In genomic region chr1:160724445-160725242, GRCh38 we compare ENCODE assay signal across 15 cellular contexts. TPM values are rescaled to one million over a fixed set of nuclear protein-coding genes. Genes with fewer than 3 reads are reported as not detected.
DNase-seq lines count a peak whose midpoint lies in the region; ATAC-seq lines count a peak whose summit lies in the region.
"Had no signal": no experiment of that assay in that cellular context is flagged by ENCODE, and none has a peak within 500 bp of the region (broad histone marks: within the 10 kb centered on the region; RNA-seq: fewer than 3 reads in every experiment).

No MANE protein-coding gene starts in this region.

- H3K9me3 Mint-ChIP-seq in activated CD8-positive, alpha-beta memory T cell treated with anti-CD3 and anti-CD28 coated beads, Interleukin-2, amount 10 ng/mL, durations not matched to agents 7 days and 5 days (ENCODE audit: low read depth) = no peaks in the 10 kb centered on the region
- no peaks in the 10 kb centered on the region for H3K9me3 Mint-ChIP-seq in T-helper 1 cell treated with Interleukin-12 subunit alpha and Interleukin-12 subunit beta and Interleukin-4 antibody, amounts not matched to agents 30 μg/mL and 1 μg/mL, for 36 hours
- H3K9me3 Mint-ChIP-seq: stimulated activated naive B cell treated with anti-CD40 and anti-IgM and Interleukin-4, amounts not matched to agents 10 μg/mL and 1 μg/mL and 100 μg/mL, for 72 hours had no signal

- H3K27me3 Mint-ChIP-seq in activated CD8-positive, alpha-beta memory T cell treated with anti-CD3 and anti-CD28 coated beads, Interleukin-2, amount 10 ng/mL, durations not matched to agents 7 days and 5 days = no peaks in the 10 kb centered on the region
- H3K27me3 Mint-ChIP-seq in T-helper 1 cell treated with Interleukin-12 subunit alpha and Interleukin-12 subunit beta and Interleukin-4 antibody, amounts not matched to agents 30 μg/mL and 1 μg/mL, for 36 hours (ENCODE audit: low read depth) = no peaks in the 10 kb centered on the region
- H3K27me3 Mint-ChIP-seq: stimulated activated naive B cell treated with anti-CD40 and anti-IgM and Interleukin-4, amounts not matched to agents 10 μg/mL and 1 μg/mL and 100 μg/mL, for 72 hours had no signal

- DNase-seq in activated CD8-positive, alpha-beta memory T cell treated with anti-CD3 and anti-CD28 coated beads, Interleukin-2, amount 10 ng/mL, durations not matched to agents 7 days and 5 days = peak; percentile 73
- no peak for DNase-seq in activated CD8-positive, alpha-beta memory T cell treated with anti-CD3 and anti-CD28 coated beads for 24 hours
- DNase-seq in H4 (ENCODE audit: low spot score) (peak; percentile 11), retina (peak; percentile 19), sciatic nerve (ENCODE audit: low spot score) (no peak)
- DNase-seq in stimulated activated CD4-positive, alpha-beta T cell treated with anti-CD3 and anti-CD28 coated beads, Interleukin-4, amount 100 ng/mL, for 4 hours = no peak
- DNase-seq: amniotic stem cell; Calu3; colonic mucosa; islet precursor cell; NCI-H2107; occipital lobe; stimulated activated naive B cell treated with anti-CD40 and anti-IgM and Interleukin-4, amounts not matched to agents 10 μg/mL and 1 μg/mL and 100 μg/mL, for 72 hours had no signal

- peaks cover 1% of the 10 kb centered on the region for H3K36me3 Mint-ChIP-seq in activated CD8-positive, alpha-beta memory T cell treated with anti-CD3 and anti-CD28 coated beads, Interleukin-2, amount 10 ng/mL, durations not matched to agents 7 days and 5 days
- H3K36me3 Mint-ChIP-seq in T-helper 1 cell treated with Interleukin-12 subunit alpha and Interleukin-12 subunit beta and Interleukin-4 antibody, amounts not matched to agents 30 μg/mL and 1 μg/mL, for 36 hours (ENCODE audit: low read depth) = no peaks in the 10 kb centered on the region
- H3K36me3 Mint-ChIP-seq: stimulated activated naive B cell treated with anti-CD40 and anti-IgM and Interleukin-4, amounts not matched to agents 10 μg/mL and 1 μg/mL and 100 μg/mL, for 72 hours had no signal

- H3K4me3 Mint-ChIP-seq in activated CD8-positive, alpha-beta memory T cell treated with anti-CD3 and anti-CD28 coated beads, Interleukin-2, amount 10 ng/mL, durations not matched to agents 7 days and 5 days = no peak overlapping the region
- no peak overlapping the region for H3K4me3 Mint-ChIP-seq in T-helper 1 cell treated with Interleukin-12 subunit alpha and Interleukin-12 subunit beta and Interleukin-4 antibody, amounts not matched to agents 30 μg/mL and 1 μg/mL, for 36 hours
- H3K4me3 Mint-ChIP-seq: stimulated activated naive B cell treated with anti-CD40 and anti-IgM and Interleukin-4, amounts not matched to agents 10 μg/mL and 1 μg/mL and 100 μg/mL, for 72 hours had no signal

- peak overlapping the region; percentile 45 for H3K27ac Mint-ChIP-seq in activated CD8-positive, alpha-beta memory T cell treated with anti-CD3 and anti-CD28 coated beads, Interleukin-2, amount 10 ng/mL, durations not matched to agents 7 days and 5 days
- peak overlapping the region; percentile 42 for H3K27ac Mint-ChIP-seq in T-helper 1 cell treated with Interleukin-12 subunit alpha and Interleukin-12 subunit beta and Interleukin-4 antibody, amounts not matched to agents 30 μg/mL and 1 μg/mL, for 36 hours

- intact Hi-C loops in sciatic nerve (cut with DNase I) = no loop called here

- CTCF ChIA-PET in activated CD8-positive, alpha-beta memory T cell treated with anti-CD3 and anti-CD28 coated beads, Interleukin-2, amount 10 ng/mL, durations not matched to agents 7 days and 5 days (lab: Charles Lee) = interaction anchor here (0.8 to 12.5 kb wide), 24 partner anchors 11 to 408 kb away, joined by 3 to 292 read pairs (median 8); partner anchors contain the start of genes CD48, DEDD, ITLN1 and ITLN2

- H3K4me1 Mint-ChIP-seq in activated CD8-positive, alpha-beta memory T cell treated with anti-CD3 and anti-CD28 coated beads, Interleukin-2, amount 10 ng/mL, durations not matched to agents 7 days and 5 days = peaks cover 26% of the 10 kb centered on the region
- peaks cover 31% of the 10 kb centered on the region for H3K4me1 Mint-ChIP-seq in T-helper 1 cell treated with Interleukin-12 subunit alpha and Interleukin-12 subunit beta and Interleukin-4 antibody, amounts not matched to agents 30 μg/mL and 1 μg/mL, for 36 hours (ENCODE audit: low read depth)

- peak; percentile 68 for ATAC-seq in activated CD8-positive, alpha-beta memory T cell treated with anti-CD3 and anti-CD28 coated beads, Interleukin-2, amount 10 ng/mL, durations not matched to agents 7 days and 5 days
- ATAC-seq in HG03039 (IDR thresholded peaks at IDR 0.05; ENCODE audit: unreplicated experiment) (no peak), sciatic nerve (no peak)

RNA-seq across cellular contexts. Expression of gene CD48, which starts 13.0 kb away (rescaled TPM):
- 100 to 1,000 TPM; 304 to 332 TPM for total RNA-seq in activated CD8-positive, alpha-beta memory T cell treated with anti-CD3 and anti-CD28 coated beads, Interleukin-2, amount 10 ng/mL, durations not matched to agents 7 days and 5 days
- total RNA-seq in H4 (2014; rRNA removed; shearing (Covaris generic)) = not detected in 2 replicates
- 6.8 TPM for total RNA-seq in sciatic nerve
- total RNA-seq: Calu3 had no signal

RNA-seq across cellular contexts. Expression of gene SLAMF7, which starts 14.4 kb away (rescaled TPM):
- total RNA-seq in activated CD8-positive, alpha-beta memory T cell treated with anti-CD3 and anti-CD28 coated beads, Interleukin-2, amount 10 ng/mL, durations not matched to agents 7 days and 5 days = 100 to 1,000 TPM; 107 to 126 TPM
- 1.8 and 2.5 TPM in 2 replicates for total RNA-seq in H4 (2014; rRNA removed; shearing (Covaris generic))
- total RNA-seq in sciatic nerve = 1.6 TPM
- total RNA-seq: occipital lobe had no signal

Comparison
In these comparisons a context has a peak if more than half of its experiments do, and no peak if none do; other contexts are left out.
1. DNase-seq: peak in activated CD8-positive, alpha-beta memory T cell treated with anti-CD3 and anti-CD28 coated beads, Interleukin-2, amount 10 ng/mL, durations not matched to agents 7 days and 5 days (single experiment), H4 (single experiment) and retina (single experiment); none in activated CD8-positive, alpha-beta memory T cell treated with anti-CD3 and anti-CD28 coated beads for 24 hours (single experiment), sciatic nerve (single experiment) and stimulated activated CD4-positive, alpha-beta T cell treated with anti-CD3 and anti-CD28 coated beads, Interleukin-4, amount 100 ng/mL, for 4 hours (0 of 2).
2. RNA of gene CD48, which starts 13.0 kb away (total RNA-seq): 304 to 332 TPM in activated CD8-positive, alpha-beta memory T cell treated with anti-CD3 and anti-CD28 coated beads, Interleukin-2, amount 10 ng/mL, durations not matched to agents 7 days and 5 days; 6.8 TPM in sciatic nerve (single experiment) and not detected in H4; every median in the first group is over 10 times any median in the second.
3. RNA of gene SLAMF7, which starts 14.4 kb away (total RNA-seq): 107 to 126 TPM in activated CD8-positive, alpha-beta memory T cell treated with anti-CD3 and anti-CD28 coated beads, Interleukin-2, amount 10 ng/mL, durations not matched to agents 7 days and 5 days; 1.8 to 2.5 TPM in H4 and 1.6 TPM in sciatic nerve (single experiment); every median in the first group is over 10 times any median in the second.